In genomic region chr20:64038579-64039292, GRCh38 we compare ENCODE assay signal across 8 cellular contexts. TPM values are rescaled to one million over a fixed set of nuclear protein-coding genes. Genes with fewer than 3 reads are reported as not detected.
DNase-seq lines count a peak whose midpoint lies in the region; ATAC-seq and TF ChIP-seq lines count a peak whose summit lies in the region.

No MANE protein-coding gene starts in this region.

- no peaks in the 10 kb centered on the region for H3K36me3 ChIP-seq in ectodermal cell (ENCODE audit: control insufficient read depth, insufficient read depth, low read length)

- no peak overlapping the region for H3K27ac ChIP-seq in ectodermal cell (ENCODE audit: insufficient read depth, low read depth, low read length, poor library complexity, severe bottlenecking)

- peaks cover 70% of the 10 kb centered on the region for H3K27me3 ChIP-seq in ectodermal cell (ENCODE audit: control insufficient read depth, insufficient read depth, low read length, poor library complexity, severe bottlenecking)

- H3K4me3 Mint-ChIP-seq in activated CD4-positive, alpha-beta T cell treated with anti-CD3 and anti-CD28 coated beads, Interleukin-2, amount 10 ng/mL, durations not matched to agents 7 days and 5 days, result peak overlapping the region; percentile 63
- peak overlapping the region; percentile 56 for H3K4me3 Mint-ChIP-seq in mesothelial cell of epicardium

- peaks cover 72% of the 10 kb centered on the region for H3K4me1 Mint-ChIP-seq in activated CD4-positive, alpha-beta T cell treated with anti-CD3 and anti-CD28 coated beads, Interleukin-2, amount 10 ng/mL, durations not matched to agents 7 days and 5 days
- peaks cover 8% of the 10 kb centered on the region for H3K4me1 Mint-ChIP-seq in mesothelial cell of epicardium

- H3K27me3 Mint-ChIP-seq in activated CD4-positive, alpha-beta T cell treated with anti-CD3 and anti-CD28 coated beads, Interleukin-2, amount 10 ng/mL, durations not matched to agents 7 days and 5 days, result no peaks in the 10 kb centered on the region
- peaks cover 57% of the 10 kb centered on the region for H3K27me3 Mint-ChIP-seq in mesothelial cell of epicardium (ENCODE audit: low read depth)

- POLR2A ChIA-PET in activated CD4-positive, alpha-beta T cell treated with anti-CD3 and anti-CD28 coated beads, Interleukin-2, amount 10 ng/mL, durations not matched to agents 7 days and 5 days (lab: Charles Lee), result interaction anchor here (0.6 to 2.9 kb wide), 5 partner anchors 19 to 300 kb away, joined by 3 to 17 read pairs (median 3); partner anchors contain the start of genes OPRL1, PRPF6 and SAMD10

- 1% methylated on average over 88 of the region's 88 CpGs for WGBS in ectodermal cell, 2 experiments

- peak overlapping the region; percentile 80 for H3K27ac Mint-ChIP-seq in activated CD4-positive, alpha-beta T cell treated with anti-CD3 and anti-CD28 coated beads, Interleukin-2, amount 10 ng/mL, durations not matched to agents 7 days and 5 days
- no peak overlapping the region for H3K27ac Mint-ChIP-seq in mesothelial cell of epicardium

- H3K9me3 Mint-ChIP-seq in activated CD4-positive, alpha-beta T cell treated with anti-CD3 and anti-CD28 coated beads, Interleukin-2, amount 10 ng/mL, durations not matched to agents 7 days and 5 days, result no peaks in the 10 kb centered on the region
- H3K9me3 Mint-ChIP-seq in mesothelial cell of epicardium, result no peaks in the 10 kb centered on the region

- CTCF ChIA-PET in activated CD4-positive, alpha-beta T cell treated with anti-CD3 and anti-CD28 coated beads, Interleukin-2, amount 10 ng/mL, durations not matched to agents 7 days and 5 days (lab: Charles Lee), result interaction anchor here (0.6 to 4.7 kb wide), 51 partner anchors 8 to 501 kb away, joined by 3 to 79 read pairs (median 6); partner anchors contain the start of genes ARFRP1, LKAAEAR1, OPRL1 and PRPF6

- peaks cover 11% of the 10 kb centered on the region for H3K36me3 Mint-ChIP-seq in activated CD4-positive, alpha-beta T cell treated with anti-CD3 and anti-CD28 coated beads, Interleukin-2, amount 10 ng/mL, durations not matched to agents 7 days and 5 days (ENCODE audit: low read depth)
- H3K36me3 Mint-ChIP-seq in mesothelial cell of epicardium, result peaks cover 2% of the 10 kb centered on the region

- peak; percentile 72 for TF ChIP-seq CTCF in mesothelial cell of epicardium (IDR thresholded peaks at IDR 0.05; ENCODE audit: unreplicated experiment)

- H3K9me3 ChIP-seq in ectodermal cell (ENCODE audit: control insufficient read depth, low read length), result no peaks in the 10 kb centered on the region

- peak overlapping the region; percentile 46 for H3K4me3 ChIP-seq in ectodermal cell (ENCODE audit: insufficient read depth, low read depth, low read length)

- DNase-seq in NCI-H748 (lab: John Stamatoyannopoulos, UW; ENCODE audit: unreplicated experiment) (peak; percentile 66), NCI-H748 treated with DMSO at 0.1 percent for 48 hours (lab: John Stamatoyannopoulos, UW) (no peak), NCI-H345 (lab: John Stamatoyannopoulos, UW) (peak; percentile 67), mesothelial cell of epicardium (ENCODE audit: low spot score in 2 of 2, unreplicated experiment in 2 of 2) (peak; percentile 68 to 86)
- peak; percentile 79 for DNase-seq in activated CD4-positive, alpha-beta T cell treated with anti-CD3 and anti-CD28 coated beads, Interleukin-2, amount 10 ng/mL, durations not matched to agents 7 days and 5 days
- DNase-seq in stimulated activated CD8-positive, alpha-beta memory T cell treated with anti-CD3 and anti-CD28 coated beads, Interleukin-4, amount 100 ng/mL, for 1 hour (ENCODE audit: low read depth in 2 of 2, low spot score in 1 of 2), result peak; percentile 30 to 50

- peaks cover 19% of the 10 kb centered on the region for H3K4me1 ChIP-seq in ectodermal cell (ENCODE audit: control insufficient read depth, insufficient read depth, low read length)

- ATAC-seq in HG03045 (IDR thresholded peaks at IDR 0.05; ENCODE audit: unreplicated experiment), result peak; percentile 41

RNA-seq across cellular contexts. Expression of gene C20orf204, which starts 2.8 kb away (rescaled TPM):
- 1 to 10 TPM; 3.5 to 4.8 TPM for total RNA-seq in activated CD4-positive, alpha-beta T cell treated with anti-CD3 and anti-CD28 coated beads, Interleukin-2, amount 10 ng/mL, durations not matched to agents 7 days and 5 days
- polyA plus RNA-seq in ectodermal cell (2013, experiment 1 of 4), result 0.94 TPM
- polyA plus RNA-seq in ectodermal cell (2013, experiment 2 of 4), result 1.0 TPM
- polyA plus RNA-seq in ectodermal cell (2013, experiment 3 of 4), result 0.59 TPM
- 0.69 TPM for polyA plus RNA-seq in ectodermal cell (2013, experiment 4 of 4)
- 2.8 to 4.2 TPM (median 3.2 TPM) in 3 replicates for total RNA-seq in mesothelial cell of epicardium

RNA-seq across cellular contexts. Expression of gene SOX18, which starts 10.7 kb away (rescaled TPM):
- total RNA-seq in activated CD4-positive, alpha-beta T cell treated with anti-CD3 and anti-CD28 coated beads, Interleukin-2, amount 10 ng/mL, durations not matched to agents 7 days and 5 days, result under 1 TPM; 0.10 to 0.15 TPM
- polyA plus RNA-seq in ectodermal cell (2013, experiment 1 of 4), result 0.20 TPM
- polyA plus RNA-seq in ectodermal cell (2013, experiment 2 of 4), result 0.16 TPM
- polyA plus RNA-seq in ectodermal cell (2013, experiment 3 of 4), result 0.16 TPM
- 0.20 TPM for polyA plus RNA-seq in ectodermal cell (2013, experiment 4 of 4)
- 0.23 to 0.34 TPM in 2 of 3 replicates, not detected in the other for total RNA-seq in mesothelial cell of epicardium

RNA-seq across cellular contexts. Expression of gene TCEA2, which starts 24.3 kb away (rescaled TPM):
- 10 to 100 TPM; 47.6 to 57.9 TPM for total RNA-seq in activated CD4-positive, alpha-beta T cell treated with anti-CD3 and anti-CD28 coated beads, Interleukin-2, amount 10 ng/mL, durations not matched to agents 7 days and 5 days
- 83.8 TPM for polyA plus RNA-seq in ectodermal cell (2013, experiment 1 of 4)
- polyA plus RNA-seq in ectodermal cell (2013, experiment 2 of 4), result 79.4 TPM
- polyA plus RNA-seq in ectodermal cell (2013, experiment 3 of 4), result 76.7 TPM
- 95.2 TPM for polyA plus RNA-seq in ectodermal cell (2013, experiment 4 of 4)
- total RNA-seq in mesothelial cell of epicardium, result 77.9 to 81.3 TPM (median 81.2 TPM) in 3 replicates

RNA-seq across cellular contexts. Expression of gene RGS19, which starts 40.6 kb away (rescaled TPM):
- 100 to 1,000 TPM; 105 to 107 TPM for total RNA-seq in activated CD4-positive, alpha-beta T cell treated with anti-CD3 and anti-CD28 coated beads, Interleukin-2, amount 10 ng/mL, durations not matched to agents 7 days and 5 days
- polyA plus RNA-seq in ectodermal cell (2013, experiment 1 of 4), result 11.5 TPM
- 9.4 TPM for polyA plus RNA-seq in ectodermal cell (2013, experiment 2 of 4)
- polyA plus RNA-seq in ectodermal cell (2013, experiment 3 of 4), result 8.2 TPM
- polyA plus RNA-seq in ectodermal cell (2013, experiment 4 of 4), result 9.6 TPM
- 7.0 to 8.1 TPM (median 7.9 TPM) in 3 replicates for total RNA-seq in mesothelial cell of epicardium

RNA-seq across cellular contexts. Expression of gene OPRL1, which starts 41.1 kb away (rescaled TPM):
- 1 to 10 TPM; 1.6 TPM for total RNA-seq in activated CD4-positive, alpha-beta T cell treated with anti-CD3 and anti-CD28 coated beads, Interleukin-2, amount 10 ng/mL, durations not matched to agents 7 days and 5 days
- 2.6 TPM for polyA plus RNA-seq in ectodermal cell (2013, experiment 1 of 4)
- polyA plus RNA-seq in ectodermal cell (2013, experiment 2 of 4), result 3.1 TPM
- 2.3 TPM for polyA plus RNA-seq in ectodermal cell (2013, experiment 3 of 4)
- polyA plus RNA-seq in ectodermal cell (2013, experiment 4 of 4), result 3.2 TPM
- total RNA-seq in mesothelial cell of epicardium, result 2.2 to 2.6 TPM (median 2.5 TPM) in 3 replicates
